Comparison of ENCODE assay signal across 17 cellular contexts in the genomic region with DNA sequence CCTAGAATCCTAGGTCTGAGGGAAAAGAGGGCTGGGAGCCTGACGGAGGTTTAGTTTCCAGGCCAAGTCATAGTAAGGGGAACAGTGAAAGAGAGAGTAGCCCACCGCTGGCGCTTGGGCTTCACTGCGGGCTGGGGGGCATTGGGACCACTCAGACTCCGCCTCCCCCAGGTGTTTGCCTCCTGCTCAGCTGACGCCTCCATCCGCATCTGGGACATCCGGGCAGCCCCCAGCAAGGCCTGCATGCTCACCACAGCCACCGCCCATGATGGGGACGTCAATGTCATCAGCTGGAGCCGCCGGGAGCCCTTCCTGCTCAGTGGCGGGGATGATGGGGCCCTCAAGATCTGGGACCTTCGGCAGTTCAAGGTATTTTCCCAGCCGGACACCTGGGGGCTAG. TPM values are rescaled to one million over a fixed set of nuclear protein-coding genes. Genes with fewer than 3 reads are reported as not detected.
DNase-seq lines count a peak whose midpoint lies in the region; ATAC-seq and TF ChIP-seq lines count a peak whose summit lies in the region.
"Had no signal": no experiment of that assay in that cellular context is flagged by ENCODE, and none has a peak within 500 bp of the region (broad histone marks: within the 10 kb centered on the region; RNA-seq: fewer than 3 reads in every experiment).

No MANE protein-coding gene starts in this region.

- H3K9me3 ChIP-seq in gastrocnemius medialis, result no peaks in the 10 kb centered on the region
- H3K9me3 ChIP-seq: BLaER1, Caco-2 had no signal

- peaks cover 24% of the 10 kb centered on the region for H3K4me1 Mint-ChIP-seq in central memory CD8-positive, alpha-beta T cell

- in situ Hi-C loops in gastrocnemius medialis (cut with MboI; ENCODE audit: low sequenced_read_pairs in 4 of 4), result no loop called here

- DNase-seq in AG08396 (ENCODE audit: low spot score) (peak; percentile 8), H7 (peak; percentile 51), gastrocnemius medialis (no peak), NCI-H1930 (lab: John Stamatoyannopoulos, UW) (no peak), T-helper 9 cell (no peak)
- DNase-seq in central memory CD8-positive, alpha-beta T cell (ENCODE audit: low spot score in 2 of 2), result no peak
- DNase-seq: Caco-2; CD4-positive, CD25-positive, alpha-beta regulatory T cell; CD8-positive, alpha-beta T cell; DMS153; DND-41; GOT3; HCEC 1CT had no signal

- H3K4me3 ChIP-seq in H7 (ENCODE audit: insufficient read depth, low read depth, low read length) (no peak overlapping the region), gastrocnemius medialis (no peak overlapping the region)
- H3K4me3 ChIP-seq: BLaER1 had no signal

- no peaks in the 10 kb centered on the region for H3K27me3 ChIP-seq in H7 (ENCODE audit: control insufficient read depth, insufficient read depth, low read length)
- no peaks in the 10 kb centered on the region for H3K27me3 ChIP-seq in gastrocnemius medialis
- H3K27me3 ChIP-seq: BLaER1 had no signal

- peaks cover 11 to 13% of the 10 kb centered on the region in 2 donors for H3K4me1 ChIP-seq in gastrocnemius medialis

- intact Hi-C loops in gastrocnemius medialis (cut with DNase I; ENCODE audit: low total_unique reads), result no loop called here

- H3K27ac ChIP-seq in gastrocnemius medialis, result no peak overlapping the region
- H3K27ac ChIP-seq: BLaER1, C4-2B had no signal

- H3K36me3 ChIP-seq in H7 (replicated peaks; ENCODE audit: control insufficient read depth, insufficient read depth, low read length) (peaks cover 32% of the 10 kb centered on the region), gastrocnemius medialis (peaks cover 0 to 79% of the 10 kb centered on the region in 2 donors)

- H3K27ac Mint-ChIP-seq in central memory CD8-positive, alpha-beta T cell (ENCODE audit: low read depth), result peak overlapping the region; percentile 46
- H3K27ac Mint-ChIP-seq: B cell; CD4-positive, CD25-positive, alpha-beta regulatory T cell; CD8-positive, alpha-beta T cell had no signal

- TF ChIP-seq CTCF in gastrocnemius medialis (IDR thresholded peaks at IDR 0.05 in 4 of 5, conservative IDR thresholded peaks at IDR 0.05 in 1 of 5), result no peak

- TF ChIP-seq POLR2A in gastrocnemius medialis (IDR thresholded peaks at IDR 0.05), result no peak

- H3K36me3 Mint-ChIP-seq in central memory CD8-positive, alpha-beta T cell (ENCODE audit: insufficient read depth), result peaks cover 58% of the 10 kb centered on the region

- no peak overlapping the region for H3K4me3 Mint-ChIP-seq in central memory CD8-positive, alpha-beta T cell
- H3K4me3 Mint-ChIP-seq: B cell; CD8-positive, alpha-beta T cell had no signal

- H3K9me3 Mint-ChIP-seq in central memory CD8-positive, alpha-beta T cell, result no peaks in the 10 kb centered on the region
- H3K9me3 Mint-ChIP-seq: CD4-positive, CD25-positive, alpha-beta regulatory T cell; CD8-positive, alpha-beta T cell had no signal

- ATAC-seq in central memory CD8-positive, alpha-beta T cell (replicated peaks; ENCODE audit: extremely low read depth, poor library complexity, severe bottlenecking), result no peak
- ATAC-seq in gastrocnemius medialis, result no peak
- ATAC-seq: CD8-positive, alpha-beta T cell had no signal

- no peaks in the 10 kb centered on the region for H3K27me3 Mint-ChIP-seq in central memory CD8-positive, alpha-beta T cell
- H3K27me3 Mint-ChIP-seq: B cell; CD4-positive, CD25-positive, alpha-beta regulatory T cell had no signal

RNA-seq across cellular contexts. Expression of a gene that starts 4.5 kb away (rescaled TPM):
- total RNA-seq in H7 (2014; rRNA removed; shearing (Covaris generic)), result 0.21 and 0.70 TPM in 2 replicates
- total RNA-seq in gastrocnemius medialis, result 1 to 10 TPM in 2 of 4 donors, under 1 TPM in 2; 0.19 to 1.9 (median 0.92) TPM

RNA-seq across cellular contexts. Expression of a gene that starts 5.1 kb away (rescaled TPM):
- total RNA-seq in H7 (2014; rRNA removed; shearing (Covaris generic)), result 80.6 and 97.8 TPM in 2 replicates
- 10 to 100 TPM; 27.8 to 36.0 (median 31.2) TPM for total RNA-seq in gastrocnemius medialis

RNA-seq across cellular contexts. Expression of a gene that starts 18.3 kb away (rescaled TPM):
- 42.9 and 51.3 TPM in 2 replicates for total RNA-seq in H7 (2014; rRNA removed; shearing (Covaris generic))
- 10 to 100 TPM; 24.3 to 35.2 (median 26.9) TPM for total RNA-seq in gastrocnemius medialis

RNA-seq across cellular contexts. Expression of a gene that starts 57.4 kb away (rescaled TPM):
- total RNA-seq in H7 (2014; rRNA removed; shearing (Covaris generic)), result 4.4 and 4.8 TPM in 2 replicates
- under 1 TPM in 3 of 4 donors, not detected in 1; 0.07 to 0.27 (median 0.09) TPM for total RNA-seq in gastrocnemius medialis
- total RNA-seq: A172; B cell; CD4-positive, CD25-positive, alpha-beta regulatory T cell; CD8-positive, alpha-beta T cell had no signal

RNA-seq across cellular contexts. Expression of a gene that starts 59.5 kb away (rescaled TPM):
- 110 and 111 TPM in 2 replicates for total RNA-seq in H7 (2014; rRNA removed; shearing (Covaris generic))
- total RNA-seq in gastrocnemius medialis, result 10 to 100 TPM; 44.9 to 64.7 (median 54.0) TPM

Comparison
In these comparisons a context has a peak if more than half of its experiments do, and no peak if none do; other contexts are left out.
1. DNase-seq: peak in AG08396 (single experiment) and H7 (single experiment); none in central memory CD8-positive, alpha-beta T cell (0 of 2), gastrocnemius medialis (0 of 2), NCI-H1930 (0 of 2) and T-helper 9 cell (single experiment).